ENCODE assay signal across 1 cellular context in genomic region chr1:52751589-52752306, GRCh38.
TF ChIP-seq lines count a peak whose summit lies in the region.

No MANE protein-coding gene starts in this region.

TF ChIP-seq in WTC11, 78 proteins besides CTCF, POLR2A, EP300 and RAD21 (continued from another document):
- TF ChIP-seq, protein P1, sequence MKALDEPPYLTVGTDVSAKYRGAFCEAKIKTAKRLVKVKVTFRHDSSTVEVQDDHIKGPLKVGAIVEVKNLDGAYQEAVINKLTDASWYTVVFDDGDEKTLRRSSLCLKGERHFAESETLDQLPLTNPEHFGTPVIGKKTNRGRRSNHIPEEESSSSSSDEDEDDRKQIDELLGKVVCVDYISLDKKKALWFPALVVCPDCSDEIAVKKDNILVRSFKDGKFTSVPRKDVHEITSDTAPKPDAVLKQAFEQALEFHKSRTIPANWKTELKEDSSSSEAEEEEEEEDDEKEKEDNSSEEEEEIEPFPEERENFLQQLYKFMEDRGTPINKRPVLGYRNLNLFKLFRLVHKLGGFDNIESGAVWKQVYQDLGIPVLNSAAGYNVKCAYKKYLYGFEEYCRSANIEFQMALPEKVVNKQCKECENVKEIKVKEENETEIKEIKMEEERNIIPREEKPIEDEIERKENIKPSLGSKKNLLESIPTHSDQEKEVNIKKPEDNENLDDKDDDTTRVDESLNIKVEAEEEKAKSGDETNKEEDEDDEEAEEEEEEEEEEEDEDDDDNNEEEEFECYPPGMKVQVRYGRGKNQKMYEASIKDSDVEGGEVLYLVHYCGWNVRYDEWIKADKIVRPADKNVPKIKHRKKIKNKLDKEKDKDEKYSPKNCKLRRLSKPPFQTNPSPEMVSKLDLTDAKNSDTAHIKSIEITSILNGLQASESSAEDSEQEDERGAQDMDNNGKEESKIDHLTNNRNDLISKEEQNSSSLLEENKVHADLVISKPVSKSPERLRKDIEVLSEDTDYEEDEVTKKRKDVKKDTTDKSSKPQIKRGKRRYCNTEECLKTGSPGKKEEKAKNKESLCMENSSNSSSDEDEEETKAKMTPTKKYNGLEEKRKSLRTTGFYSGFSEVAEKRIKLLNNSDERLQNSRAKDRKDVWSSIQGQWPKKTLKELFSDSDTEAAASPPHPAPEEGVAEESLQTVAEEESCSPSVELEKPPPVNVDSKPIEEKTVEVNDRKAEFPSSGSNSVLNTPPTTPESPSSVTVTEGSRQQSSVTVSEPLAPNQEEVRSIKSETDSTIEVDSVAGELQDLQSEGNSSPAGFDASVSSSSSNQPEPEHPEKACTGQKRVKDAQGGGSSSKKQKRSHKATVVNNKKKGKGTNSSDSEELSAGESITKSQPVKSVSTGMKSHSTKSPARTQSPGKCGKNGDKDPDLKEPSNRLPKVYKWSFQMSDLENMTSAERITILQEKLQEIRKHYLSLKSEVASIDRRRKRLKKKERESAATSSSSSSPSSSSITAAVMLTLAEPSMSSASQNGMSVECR (CRISPR knock-in tag; IDR thresholded peaks at IDR 0.05; ENCODE audit: borderline replicate concordance): no peak
TF ChIP-seq in WTC11: peak in this region for 0.
